ENCODE assay signal across 33 cellular contexts in genomic region chr3:159271799-159272512, GRCh38.
"Had no signal": no experiment of that assay in that cellular context is flagged by ENCODE, and none has a peak within 500 bp of the region (broad histone marks: within the 10 kb centered on the region; RNA-seq: fewer than 3 reads in every experiment).

No MANE protein-coding gene starts in this region.

- H3K4me3 ChIP-seq: adrenal gland, body of pancreas, esophagus squamous epithelium, heart left ventricle had no signal

- H3K27ac ChIP-seq: adrenal gland, body of pancreas, epithelial cell of prostate, esophagus squamous epithelium, heart left ventricle, WERI-Rb-1 had no signal

- DNase-seq: activated CD4-positive, alpha-beta memory T cell treated with anti-CD3 and anti-CD28 coated beads for 36 hours; activated CD4-positive, alpha-beta T cell treated with anti-CD3 and anti-CD28 coated beads for 36 hours; activated CD4-positive, alpha-beta T cell treated with anti-CD3 and anti-CD28 coated beads, Interleukin-2, amount 10 ng/mL, durations not matched to agents 24 days and 14 days; activated CD4-positive, CD25-positive, alpha-beta regulatory T cell; activated CD4-positive, CD25-positive, alpha-beta regulatory T cell treated with anti-CD3 and anti-CD28 coated beads, Interleukin-2, amount 50 U/mL, for 72 hours; activated CD8-positive, alpha-beta memory T cell treated with anti-CD3 and anti-CD28 coated beads, Interleukin-2, amount 10 ng/mL, durations not matched to agents 7 days and 5 days; activated CD8-positive, alpha-beta memory T cell treated with anti-CD3 and anti-CD28 coated beads, Interleukin-2, amount 50 U/mL, for 4 hours; activated CD8-positive, alpha-beta T cell treated with anti-CD3 and anti-CD28 coated beads, Interleukin-2, amount 10 ng/mL, durations not matched to agents 7 days and 5 days; activated effector memory CD4-positive, alpha-beta T cell treated with anti-CD3 and anti-CD28 coated beads, Interleukin-2, amount 50 U/mL, for 16 hours; activated naive CD4-positive, alpha-beta T cell treated with anti-CD3 and anti-CD28 coated beads for 36 hours; activated naive CD8-positive, alpha-beta T cell treated with anti-CD3 and anti-CD28 coated beads for 36 hours; activated naive CD8-positive, alpha-beta T cell treated with anti-CD3 and anti-CD28 coated beads, Interleukin-2, amount 50 U/mL, for 24 hours; activated T-cell treated with anti-CD3 and anti-CD28 coated beads, Interleukin-2, amount 50 U/mL, for 1 hour; activated T-cell treated with anti-CD3 and anti-CD28 coated beads, Interleukin-2, amount 50 U/mL, for 48 hours; adrenal gland; amygdala; aorta; body of pancreas; caudate nucleus; cortex of kidney; dermis blood vessel endothelial cell; effector CD4-positive, alpha-beta T cell; effector memory CD8-positive, alpha-beta T cell; esophagus squamous epithelium; foreskin melanocyte; glutamatergic neuron; heart left ventricle; T-helper 1 cell; T-helper 17 cell; T1000; WERI-Rb-1 had no signal

- H3K4me1 ChIP-seq: adrenal gland, body of pancreas, esophagus squamous epithelium, heart left ventricle had no signal

- H3K36me3 ChIP-seq: adrenal gland, esophagus squamous epithelium, heart left ventricle, WERI-Rb-1 had no signal

- ATAC-seq: activated CD4-positive, alpha-beta T cell treated with anti-CD3 and anti-CD28 coated beads for 36 hours; activated CD8-positive, alpha-beta memory T cell treated with anti-CD3 and anti-CD28 coated beads, Interleukin-2, amount 10 ng/mL, durations not matched to agents 7 days and 5 days; activated CD8-positive, alpha-beta T cell treated with anti-CD3 and anti-CD28 coated beads, Interleukin-2, amount 10 ng/mL, durations not matched to agents 7 days and 5 days; activated naive CD8-positive, alpha-beta T cell treated with anti-CD3 and anti-CD28 coated beads, Interleukin-2, amount 50 U/mL, for 24 hours; body of pancreas; effector memory CD8-positive, alpha-beta T cell; heart left ventricle; T-helper 17 cell had no signal

- H3K27me3 ChIP-seq: body of pancreas, esophagus squamous epithelium, heart left ventricle had no signal

- H3K9me3 ChIP-seq: adrenal gland, body of pancreas, esophagus squamous epithelium, heart left ventricle had no signal

- FAIRE-seq: endothelial cell of umbilical vein had no signal
